In genomic region chr15:34813446-34814190, GRCh38 we compare ENCODE assay signal across 1 cellular context.
TF ChIP-seq lines count a peak whose summit lies in the region.

No MANE protein-coding gene starts in this region.

TF ChIP-seq in K562, 482 proteins besides CTCF, POLR2A, EP300 and RAD21:
- TF ChIP-seq KAT8 (IDR thresholded peaks at IDR 0.05; ENCODE audit: low read depth) (no peak), TFAP4 (CRISPR knock-in tag; IDR thresholded peaks at IDR 0.05; ENCODE audit: borderline replicate concordance) (no peak), ARID1B (IDR thresholded peaks at IDR 0.05) (no peak), CHD2 (IDR thresholded peaks at IDR 0.05; ENCODE audit: low read depth, low read length) (no peak), LARP7 (IDR thresholded peaks at IDR 0.05) (no peak), THAP12 (CRISPR knock-in tag; IDR thresholded peaks at IDR 0.05) (no peak), RFX7 (CRISPR knock-in tag; IDR thresholded peaks at IDR 0.05) (no peak), MTA3 (IDR thresholded peaks at IDR 0.05; ENCODE audit: borderline replicate concordance) (no peak), CREB5 (CRISPR knock-in tag; IDR thresholded peaks at IDR 0.05) (no peak), FOXK1 (CRISPR knock-in tag; IDR thresholded peaks at IDR 0.05; ENCODE audit: borderline replicate concordance) (no peak), MIER1 (IDR thresholded peaks at IDR 0.05; ENCODE audit: low read depth) (no peak), ZNF551 (CRISPR knock-in tag; IDR thresholded peaks at IDR 0.05) (no peak), ZNF518B (CRISPR knock-in tag; IDR thresholded peaks at IDR 0.05) (no peak), RNF219 (CRISPR knock-in tag; IDR thresholded peaks at IDR 0.05) (no peak)
